1 cellular context compared by ENCODE assay signal in the genomic region with DNA sequence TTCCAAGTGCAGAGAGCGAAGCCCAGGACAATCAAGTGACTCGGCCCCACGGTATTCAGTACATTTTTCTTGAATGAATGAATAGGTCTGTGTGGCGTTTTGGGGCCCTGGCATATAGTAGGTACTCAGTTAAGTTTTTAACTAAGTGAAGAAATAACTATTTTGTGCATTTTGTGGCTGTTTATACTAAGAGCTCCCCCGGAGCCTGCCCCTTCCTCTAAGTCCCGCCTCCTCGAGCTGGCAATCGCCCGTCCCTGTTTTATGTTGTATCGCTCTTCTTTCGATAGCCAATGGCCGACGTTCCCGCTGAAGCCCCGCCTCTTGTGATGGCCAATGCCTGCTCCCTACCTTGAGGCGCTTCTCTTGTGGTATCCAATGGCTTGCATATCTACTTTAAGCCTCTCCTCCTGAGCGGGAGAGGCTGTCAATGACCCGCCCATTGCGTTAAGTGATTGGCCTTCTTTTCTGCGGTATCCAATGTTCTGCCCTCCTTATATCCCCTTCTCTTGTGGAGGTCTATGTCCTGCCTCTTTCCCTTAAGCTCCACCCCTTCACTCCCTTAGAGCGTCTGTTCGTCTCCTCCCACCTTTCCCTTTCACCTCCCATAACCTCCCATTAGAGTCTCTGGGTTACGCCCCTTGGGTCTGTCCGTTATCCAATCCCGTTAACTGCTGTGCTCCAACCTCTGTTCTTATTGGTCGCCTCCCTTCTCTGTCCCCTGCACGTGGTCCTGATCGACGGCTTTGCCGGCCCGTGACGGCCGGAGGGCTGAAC.
A peak's percentile ranks its signal among the peaks of the same experiment; 100 is the strongest.
TF ChIP-seq lines count a peak whose summit lies in the region.

No MANE protein-coding gene starts in this region.

TF ChIP-seq in SK-N-SH, 30 proteins besides CTCF, POLR2A, EP300 and RAD21 (continued from another document):
- TF ChIP-seq REST (IDR thresholded peaks at IDR 0.05; ENCODE audit: low read depth, low read length) (no peak), SMC3 (IDR thresholded peaks at IDR 0.05; ENCODE audit: low read depth, low read length) (no peak), SIN3A (IDR thresholded peaks at IDR 0.05; ENCODE audit: borderline replicate concordance, low read depth, low read length) (no peak), ZBTB33 (IDR thresholded peaks at IDR 0.05; ENCODE audit: borderline replicate concordance, low read depth) (no peak), NFIC (IDR thresholded peaks at IDR 0.05; ENCODE audit: borderline replicate concordance) (no peak), FOXM1 (IDR thresholded peaks at IDR 0.05; ENCODE audit: low read depth) (no peak), YY1 (IDR thresholded peaks at IDR 0.05; ENCODE audit: low read depth) (no peak), FOSL2 (IDR thresholded peaks at IDR 0.05; ENCODE audit: borderline replicate concordance, low read depth) (no peak), RCOR1 (IDR thresholded peaks at IDR 0.05; ENCODE audit: low read length) (no peak), RFX5 (IDR thresholded peaks at IDR 0.05; ENCODE audit: low read length) (peak; percentile 83), POLR2AphosphoS5 (IDR thresholded peaks at IDR 0.05; ENCODE audit: low read depth, low read length) (peak; percentile 55; the same call in 1 of the 2 replicates), ELF1 (IDR thresholded peaks at IDR 0.05) (no peak), USF2 (IDR thresholded peaks at IDR 0.05; ENCODE audit: borderline replicate concordance, low read depth, low read length) (peak; percentile 95), TCF12 (IDR thresholded peaks at IDR 0.05) (no peak), RXRA (IDR thresholded peaks at IDR 0.05; ENCODE audit: borderline replicate concordance, low read depth) (no peak), TEAD4 (IDR thresholded peaks at IDR 0.05; ENCODE audit: borderline replicate concordance, insufficient read depth) (no peak), NRF1 (IDR thresholded peaks at IDR 0.05; ENCODE audit: low read depth, low read length) (no peak; the same call in 1 of the 2 replicates), MXI1 (IDR thresholded peaks at IDR 0.05; ENCODE audit: low read depth, low read length) (peak; percentile 44), GABPA (IDR thresholded peaks at IDR 0.05; ENCODE audit: low read depth) (peak; percentile 81)
- TF ChIP-seq, protein P1, sequence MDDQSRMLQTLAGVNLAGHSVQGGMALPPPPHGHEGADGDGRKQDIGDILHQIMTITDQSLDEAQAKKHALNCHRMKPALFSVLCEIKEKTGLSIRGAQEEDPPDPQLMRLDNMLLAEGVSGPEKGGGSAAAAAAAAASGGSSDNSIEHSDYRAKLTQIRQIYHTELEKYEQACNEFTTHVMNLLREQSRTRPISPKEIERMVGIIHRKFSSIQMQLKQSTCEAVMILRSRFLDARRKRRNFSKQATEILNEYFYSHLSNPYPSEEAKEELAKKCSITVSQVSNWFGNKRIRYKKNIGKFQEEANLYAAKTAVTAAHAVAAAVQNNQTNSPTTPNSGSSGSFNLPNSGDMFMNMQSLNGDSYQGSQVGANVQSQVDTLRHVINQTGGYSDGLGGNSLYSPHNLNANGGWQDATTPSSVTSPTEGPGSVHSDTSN (IDR thresholded peaks at IDR 0.05), result peak; percentile 100
- TF ChIP-seq, protein P2, sequence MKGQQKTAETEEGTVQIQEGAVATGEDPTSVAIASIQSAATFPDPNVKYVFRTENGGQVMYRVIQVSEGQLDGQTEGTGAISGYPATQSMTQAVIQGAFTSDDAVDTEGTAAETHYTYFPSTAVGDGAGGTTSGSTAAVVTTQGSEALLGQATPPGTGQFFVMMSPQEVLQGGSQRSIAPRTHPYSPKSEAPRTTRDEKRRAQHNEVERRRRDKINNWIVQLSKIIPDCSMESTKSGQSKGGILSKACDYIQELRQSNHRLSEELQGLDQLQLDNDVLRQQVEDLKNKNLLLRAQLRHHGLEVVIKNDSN (IDR thresholded peaks at IDR 0.05; ENCODE audit: borderline replicate concordance, low read depth), result peak; percentile 99
